In the genomic region with DNA sequence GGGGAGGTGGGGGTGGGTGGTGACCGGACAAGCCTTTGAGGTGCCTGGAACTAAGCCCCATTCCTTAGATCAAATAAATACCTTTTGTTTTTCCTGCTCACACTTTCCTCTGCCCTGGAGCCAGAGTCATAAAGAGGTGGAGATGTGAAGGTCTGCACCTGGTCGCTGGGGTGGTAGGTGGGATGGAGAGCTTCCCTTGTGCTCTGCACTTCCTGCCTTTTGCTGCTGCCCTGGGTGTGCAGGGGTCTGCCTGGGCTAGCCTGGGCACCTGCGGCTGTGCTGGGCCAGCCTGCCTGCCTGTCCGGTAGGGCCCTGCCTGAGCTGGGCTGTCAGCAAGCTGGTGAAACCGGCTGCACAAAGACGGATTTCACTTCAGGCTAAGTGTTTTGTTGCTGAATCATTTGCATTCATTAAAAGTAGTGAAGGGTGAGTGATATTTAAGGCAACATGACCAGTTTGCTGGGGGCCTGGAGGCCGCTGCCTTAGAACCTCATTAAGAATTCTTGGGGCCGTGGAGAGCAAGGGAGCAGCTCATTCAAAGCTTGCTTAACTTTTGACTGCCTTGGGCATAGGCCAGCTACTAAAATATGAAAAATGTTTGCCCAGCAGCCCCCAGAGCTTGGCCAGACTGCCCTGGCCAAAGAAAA, we compare ENCODE assay signal across 8 cellular contexts. TPM values are rescaled to one million over a fixed set of nuclear protein-coding genes. Genes with fewer than 3 reads are reported as not detected.
DNase-seq lines count a peak whose midpoint lies in the region; ATAC-seq, FAIRE-seq and TF ChIP-seq lines count a peak whose summit lies in the region.

No MANE protein-coding gene starts in this region.

- CTCF ChIA-PET in BJ (lab: Yijun Ruan, JAX) (interaction anchor here (0.8 to 2.4 kb wide), 10 partner anchors 11 to 47 kb away, joined by 3 to 12 read pairs (median 5); a partner anchor contains a TSS), H1 (lab: Charles Lee; ENCODE audit: partially characterized antibody) (interaction anchor here (0.7 to 2.4 kb wide), 9 partner anchors 10 to 206 kb away, joined by 3 to 11 read pairs (median 5); a partner anchor contains a TSS)

- H2BK5ac ChIP-seq in H1 (ENCODE audit: low read depth, low read length), result peak overlapping the region; percentile 82

- H3K18ac ChIP-seq in H1 (ENCODE audit: extremely low read depth, low read length), result peak overlapping the region; percentile 51

- no peaks in the 10 kb centered on the region for H3K36me3 ChIP-seq in BJ (ENCODE audit: control insufficient read depth, insufficient read depth, low read length)
- no peaks in the 10 kb centered on the region for H3K36me3 ChIP-seq in H1 (ENCODE audit: control insufficient read depth in 2 of 4, insufficient read depth in 4 of 4, low read length in 3 of 4)

- H2BK12ac ChIP-seq in H1 (ENCODE audit: low read depth, low read length), result peak overlapping the region; percentile 68; the same call in 1 of the 2 replicates

- no peak for TF ChIP-seq CTCF in BJ (IDR thresholded peaks at IDR 0.05; ENCODE audit: insufficient read depth, low read depth, low read length)
- no peak for TF ChIP-seq CTCF in H1 (IDR thresholded peaks at IDR 0.05; ENCODE audit: control extremely low read depth in 1 of 3, insufficient read depth in 1 of 3, low read depth in 1 of 3, low read length in 3 of 3)

- H2BK20ac ChIP-seq in H1 (ENCODE audit: low read length), result no peak overlapping the region

- peak overlapping the region; percentile 85 for H4K91ac ChIP-seq in H1 (replicated peaks; ENCODE audit: insufficient read length, low read length)

- no peak for FAIRE-seq in H1 (lab: Jason Lieb, UNC)

- TF ChIP-seq EP300 in H1 (IDR thresholded peaks at IDR 0.05; ENCODE audit: borderline replicate concordance in 1 of 2, low read depth in 2 of 2, low read length in 2 of 2), result no peak

- no peak overlapping the region for H3K56ac ChIP-seq in H1 (replicated peaks; ENCODE audit: insufficient read length, low read depth, low read length)

- H3K4me2 ChIP-seq in H1 (ENCODE audit: insufficient read depth in 1 of 2, low read depth in 2 of 2, low read length in 2 of 2), result peak overlapping the region; percentile 13 to 28; a peak in 1 of 4 replicates

- WGBS in H1 (ENCODE audit: extremely low coverage in 1 of 2, insufficient coverage in 1 of 2, insufficient read length in 1 of 2, insufficient replicate concordance in 2 of 2, low coverage in 1 of 2, low lambda C conversion rate in 2 of 2, missing lambda C conversion rate in 1 of 2), 2 experiments, result 48% methylated on average over 8 of the region's 8 CpGs; no CpG with 5 or more reads in 1 of the 2 experiments

- peaks cover 15% of the 10 kb centered on the region for H3K79me1 ChIP-seq in H1 (ENCODE audit: low read depth, low read length)

- POLR2A ChIA-PET in BJ (lab: Charles Lee) (interaction anchor here (0.6 kb wide), 1 partner anchor 18 kb away, joined by 5 read pairs; no protein-coding TSS in a partner anchor), H1 (lab: Charles Lee; ENCODE audit: partially characterized antibody) (interaction anchor here (0.5 to 3.2 kb wide), 10 partner anchors 8 to 74 kb away, joined by 3 to 13 read pairs (median 4); a partner anchor contains a TSS)

- H2BK120ac ChIP-seq in H1 (replicated peaks; ENCODE audit: low read depth, low read length), result no peak overlapping the region

- DNase-seq in BJ (ENCODE audit: low read depth), result peak; percentile 84
- DNase-seq in M059J (ENCODE audit: low read depth), result peak; percentile 96
- no peak for DNase-seq in H1 (ENCODE audit: low read depth in 1 of 2, low spot score in 2 of 2)
- DNase-seq in myocyte (ENCODE audit: low read depth), result peak; percentile 83
- no peak for DNase-seq in activated T-cell treated with anti-CD3 and anti-CD28 coated beads, Interleukin-2, amount 50 U/mL, for 48 hours
- no peak for DNase-seq in activated CD8-positive, alpha-beta memory T cell treated with anti-CD3 and anti-CD28 coated beads, Interleukin-2, amount 50 U/mL, for 48 hours

- H4K5ac ChIP-seq in H1 (ENCODE audit: insufficient read length, low read depth, low read length), result peak overlapping the region; percentile 62

- TF ChIP-seq POLR2A in H1 (IDR thresholded peaks at IDR 0.05; ENCODE audit: control extremely low read depth in 1 of 2, low read depth in 2 of 2, low read length in 2 of 2), result no peak

- no peak overlapping the region for H3K23ac ChIP-seq in H1 (ENCODE audit: insufficient read length)

- H2AK5ac ChIP-seq in H1 (ENCODE audit: low read depth, low read length), result peak overlapping the region; percentile 59; the same call in 1 of the 2 replicates

- no peak overlapping the region; a peak in 2 of 7 replicates for H3K9ac ChIP-seq in H1 (replicated peaks in 1 of 4; ENCODE audit: extremely low read depth in 1 of 4, low read depth in 3 of 4, low read length in 3 of 4)

- peaks cover 0 to 2% of the 10 kb centered on the region in 2 experiments for H4K20me1 ChIP-seq in H1 (replicated peaks in 1 of 2; ENCODE audit: control insufficient read depth in 1 of 2, insufficient read depth in 2 of 2, low read length in 2 of 2)

- no peak overlapping the region for H3K14ac ChIP-seq in H1 (ENCODE audit: insufficient read length)

- H3K4me1 ChIP-seq in H1 (replicated peaks in 1 of 4; ENCODE audit: control insufficient read depth in 3 of 4, insufficient read depth in 4 of 4, low read length in 3 of 4), result peaks cover 10 to 23% (median 14%) of the 10 kb centered on the region in 4 experiments; a peak in 6 of 7 replicates

- H3K9me3 ChIP-seq in H1 (ENCODE audit: insufficient read depth in 2 of 2, low read depth in 1 of 2, low read length in 1 of 2), result no peaks in the 10 kb centered on the region

- H3K27ac ChIP-seq in H1 (ENCODE audit: low read depth, low read length), result peak overlapping the region; percentile 40; the same call in 1 of the 2 replicates

- H3K4me3 ChIP-seq in BJ (ENCODE audit: low read depth, low read length), result no peak overlapping the region
- no peak overlapping the region for H3K4me3 ChIP-seq in H1 (ENCODE audit: extremely low read depth in 1 of 4, insufficient read depth in 2 of 4, low read depth in 3 of 4, low read length in 4 of 4)

- H4K8ac ChIP-seq in H1 (ENCODE audit: extremely low read depth, insufficient read depth, low read length), result peak overlapping the region; percentile 37; the same call in 1 of the 2 replicates

- ATAC-seq in GM21381 (IDR thresholded peaks at IDR 0.05; ENCODE audit: unreplicated experiment) (no peak), GM21786 (IDR thresholded peaks at IDR 0.05; ENCODE audit: unreplicated experiment) (no peak)

- peaks cover 7 to 83% of the 10 kb centered on the region in 2 experiments for H3K79me2 ChIP-seq in H1 (ENCODE audit: control insufficient read depth in 1 of 2, insufficient read depth in 2 of 2, low read length in 2 of 2)

- 0 out of 2 replicates have a peak overlapping the region, but pooled peaks have one; percentile 29 for H2BK15ac ChIP-seq in H1 (ENCODE audit: low read length)

- H3K4ac ChIP-seq in H1 (replicated peaks; ENCODE audit: insufficient read length, low read depth, low read length), result peak overlapping the region; percentile 36

- H3K27me3 ChIP-seq in BJ (ENCODE audit: control insufficient read depth, insufficient read depth, low read length) (no peaks in the 10 kb centered on the region), H1 (replicated peaks in 1 of 4; ENCODE audit: control insufficient read depth in 3 of 4, extremely low read depth in 1 of 4, insufficient read depth in 3 of 4, low read length in 3 of 4) (no peaks in the 10 kb centered on the region)

- H2AFZ ChIP-seq in H1 (ENCODE audit: low read length), result no peak overlapping the region

- TF ChIP-seq RAD21 in H1 (IDR thresholded peaks at IDR 0.05 in 1 of 2, conservative IDR thresholded peaks at IDR 0.05 in 1 of 2; ENCODE audit: low read depth in 2 of 2, low read length in 2 of 2), result no peak

- H3K23me2 ChIP-seq in H1 (ENCODE audit: low read depth, low read length), result no peaks in the 10 kb centered on the region

RNA-seq across cellular contexts. Expression of a gene that starts 20.5 kb away (rescaled TPM):
- 187 and 362 TPM in 2 replicates for polyA plus RNA-seq in BJ (2011; rRNA removed)
- 292 and 322 TPM in 2 replicates for polyA minus RNA-seq in BJ (2011; rRNA and poly(A)+ RNA removed)
- total RNA-seq in M059J (2014; rRNA removed; shearing (Covaris generic)), result 76.3 and 162 TPM in 2 replicates
- 130 and 138 TPM in 2 replicates for total RNA-seq in H1 (2021; fragmentation: NEBNext Ultra II Directional; extraction: Animal tissue kit (Norgen Biotek cat#: 25700))
- polyA plus RNA-seq in H1 (2011; rRNA removed), result 110 and 133 TPM in 2 replicates
- 105 TPM for polyA plus RNA-seq in H1 (2011; cell fraction: cytosol; rRNA removed)
- polyA plus RNA-seq in H1 (2011; cell fraction: nucleus; rRNA removed), result 256 TPM
- 146 to 167 TPM (median 153 TPM) in 4 replicates for polyA plus RNA-seq in H1 (2012, experiment 1 of 2)
- 166 TPM for polyA plus RNA-seq in H1 (2012, experiment 2 of 2)
- 111 TPM for polyA plus RNA-seq in H1 (2013, experiment 1 of 2)
- 96.7 TPM for polyA plus RNA-seq in H1 (2013, experiment 2 of 2)
- 151 and 164 TPM in 2 replicates for polyA minus RNA-seq in H1 (2011; rRNA and poly(A)+ RNA removed)
- 99.5 TPM for polyA minus RNA-seq in H1 (2011; cell fraction: cytosol; rRNA and poly(A)+ RNA removed)
- polyA minus RNA-seq in H1 (2011; cell fraction: nucleus; rRNA and poly(A)+ RNA removed), result 99.6 TPM
- total RNA-seq in myocyte, result 38.9 and 47.5 TPM in 2 replicates
- polyA plus RNA-seq in myocyte (2012), result 250 TPM

RNA-seq across cellular contexts. Expression of a gene that starts 37.1 kb away (rescaled TPM):
- 13.2 and 16.8 TPM in 2 replicates for polyA plus RNA-seq in BJ (2011; rRNA removed)
- polyA minus RNA-seq in BJ (2011; rRNA and poly(A)+ RNA removed), result 8.4 and 9.5 TPM in 2 replicates
- total RNA-seq in M059J (2014; rRNA removed; shearing (Covaris generic)), result 14.7 and 21.1 TPM in 2 replicates
- total RNA-seq in H1 (2021; fragmentation: NEBNext Ultra II Directional; extraction: Animal tissue kit (Norgen Biotek cat#: 25700)), result 27.7 and 28.5 TPM in 2 replicates
- polyA plus RNA-seq in H1 (2011; rRNA removed), result 15.7 and 23.8 TPM in 2 replicates
- 23.5 TPM for polyA plus RNA-seq in H1 (2011; cell fraction: cytosol; rRNA removed)
- polyA plus RNA-seq in H1 (2011; cell fraction: nucleus; rRNA removed), result 63.1 TPM
- polyA plus RNA-seq in H1 (2012, experiment 1 of 2), result 17.2 to 26.8 TPM (median 26.2 TPM) in 4 replicates
- 20.2 TPM for polyA plus RNA-seq in H1 (2012, experiment 2 of 2)
- polyA plus RNA-seq in H1 (2013, experiment 1 of 2), result 14.9 TPM
- 13.6 TPM for polyA plus RNA-seq in H1 (2013, experiment 2 of 2)
- 17.6 and 19.2 TPM in 2 replicates for polyA minus RNA-seq in H1 (2011; rRNA and poly(A)+ RNA removed)
- polyA minus RNA-seq in H1 (2011; cell fraction: cytosol; rRNA and poly(A)+ RNA removed), result 9.5 TPM
- 20.0 TPM for polyA minus RNA-seq in H1 (2011; cell fraction: nucleus; rRNA and poly(A)+ RNA removed)
- 21.0 and 23.6 TPM in 2 replicates for total RNA-seq in myocyte
- polyA plus RNA-seq in myocyte (2012), result 31.8 TPM

RNA-seq across cellular contexts. Expression of a gene that starts 37.3 kb away (rescaled TPM):
- 20.5 and 22.8 TPM in 2 replicates for polyA plus RNA-seq in BJ (2011; rRNA removed)
- polyA minus RNA-seq in BJ (2011; rRNA and poly(A)+ RNA removed), result 10.0 and 18.8 TPM in 2 replicates
- total RNA-seq in M059J (2014; rRNA removed; shearing (Covaris generic)), result 43.4 and 55.4 TPM in 2 replicates
- total RNA-seq in H1 (2021; fragmentation: NEBNext Ultra II Directional; extraction: Animal tissue kit (Norgen Biotek cat#: 25700)), result 97.7 and 99.9 TPM in 2 replicates
- polyA plus RNA-seq in H1 (2011; rRNA removed), result 58.7 and 61.0 TPM in 2 replicates
- polyA plus RNA-seq in H1 (2011; cell fraction: cytosol; rRNA removed), result 50.1 TPM
- 62.3 TPM for polyA plus RNA-seq in H1 (2011; cell fraction: nucleus; rRNA removed)
- 74.9 to 127 TPM (median 111 TPM) in 4 replicates for polyA plus RNA-seq in H1 (2012, experiment 1 of 2)
- polyA plus RNA-seq in H1 (2012, experiment 2 of 2), result 83.0 TPM
- 66.2 TPM for polyA plus RNA-seq in H1 (2013, experiment 1 of 2)
- 61.9 TPM for polyA plus RNA-seq in H1 (2013, experiment 2 of 2)
- 34.6 and 36.2 TPM in 2 replicates for polyA minus RNA-seq in H1 (2011; rRNA and poly(A)+ RNA removed)
- 37.5 TPM for polyA minus RNA-seq in H1 (2011; cell fraction: cytosol; rRNA and poly(A)+ RNA removed)
- 16.5 TPM for polyA minus RNA-seq in H1 (2011; cell fraction: nucleus; rRNA and poly(A)+ RNA removed)
- total RNA-seq in myocyte, result 17.6 and 27.3 TPM in 2 replicates
- 65.5 TPM for polyA plus RNA-seq in myocyte (2012)

RNA-seq across cellular contexts. Expression of a gene that starts 42.9 kb away (rescaled TPM):
- polyA plus RNA-seq in BJ (2011; rRNA removed) (31.8 and 50.7 TPM in 2 replicates), H1 (2011; rRNA removed) (15.0 and 19.1 TPM in 2 replicates)
- polyA minus RNA-seq in BJ (2011; rRNA and poly(A)+ RNA removed), result 49.7 and 67.8 TPM in 2 replicates
- total RNA-seq in M059J (2014; rRNA removed; shearing (Covaris generic)), result 8.3 and 17.7 TPM in 2 replicates
- total RNA-seq in H1 (2021; fragmentation: NEBNext Ultra II Directional; extraction: Animal tissue kit (Norgen Biotek cat#: 25700)), result 10.8 and 11.4 TPM in 2 replicates
- polyA plus RNA-seq in H1 (2011; cell fraction: cytosol; rRNA removed), result 20.6 TPM
- polyA plus RNA-seq in H1 (2011; cell fraction: nucleus; rRNA removed), result 75.9 TPM
- 11.1 to 16.5 TPM (median 14.8 TPM) in 4 replicates for polyA plus RNA-seq in H1 (2012, experiment 1 of 2)
- polyA plus RNA-seq in H1 (2012, experiment 2 of 2), result 11.6 TPM
- polyA plus RNA-seq in H1 (2013, experiment 1 of 2), result 6.7 TPM
- polyA plus RNA-seq in H1 (2013, experiment 2 of 2), result 6.2 TPM
- polyA minus RNA-seq in H1 (2011; rRNA and poly(A)+ RNA removed), result 25.3 and 26.4 TPM in 2 replicates
- 11.2 TPM for polyA minus RNA-seq in H1 (2011; cell fraction: cytosol; rRNA and poly(A)+ RNA removed)
- polyA minus RNA-seq in H1 (2011; cell fraction: nucleus; rRNA and poly(A)+ RNA removed), result 24.7 TPM
- total RNA-seq in myocyte, result 54.1 and 58.1 TPM in 2 replicates
- polyA plus RNA-seq in myocyte (2012), result 44.2 TPM

Comparison
In these comparisons a context has a peak if more than half of its experiments do, and no peak if none do; other contexts are left out.
1. DNase-seq: peak in BJ (single experiment), M059J (single experiment) and myocyte (single experiment); none in H1 (0 of 2), activated T-cell treated with anti-CD3 and anti-CD28 coated beads, Interleukin-2, amount 50 U/mL, for 48 hours (0 of 2) and activated CD8-positive, alpha-beta memory T cell treated with anti-CD3 and anti-CD28 coated beads, Interleukin-2, amount 50 U/mL, for 48 hours (single experiment).